Comparison of ENCODE assay signal across 8 cellular contexts in genomic region chr16:86509759-86510464, GRCh38. TPM values are rescaled to one million over a fixed set of nuclear protein-coding genes. Genes with fewer than 3 reads are reported as not detected.
DNase-seq lines count a peak whose midpoint lies in the region; ATAC-seq and TF ChIP-seq lines count a peak whose summit lies in the region.

No MANE protein-coding gene starts in this region.

- H3K56ac ChIP-seq in mesendoderm (ENCODE audit: low read length) = peak overlapping the region; percentile 79

- DNase-seq in AG08395 (ENCODE audit: low spot score) (peak; percentile 38), HFF-Myc (ENCODE audit: extremely low read depth, low read depth) (peak; percentile 65), coronary artery (ENCODE audit: low spot score) (no peak), mesendoderm (peak; percentile 85), C1 segment of cervical spinal cord (lab: John Stamatoyannopoulos, UW) (no peak)

- no peak overlapping the region for H3K4ac ChIP-seq in mesendoderm (ENCODE audit: low read depth, low read length)

- H3K4me2 ChIP-seq in mesendoderm (ENCODE audit: low read length) = peak overlapping the region; percentile 66

- H4K8ac ChIP-seq in mesendoderm (ENCODE audit: low read depth, low read length) = no peak overlapping the region

- no CpG with 5 or more reads among the region's 84 CpGs for WGBS in mesendoderm (ENCODE audit: extremely low coverage, insufficient coverage, low lambda C conversion rate)

- TF ChIP-seq CTCF in HFF-Myc (IDR thresholded peaks at IDR 0.05; ENCODE audit: low read depth, low read length, missing control alignments) (no peak), coronary artery (IDR thresholded peaks at IDR 0.05) (no peak)

- H3K79me2 ChIP-seq in mesendoderm (ENCODE audit: control insufficient read depth, insufficient read depth, low read length) = peaks cover 4% of the 10 kb centered on the region

- H3K23ac ChIP-seq in mesendoderm (ENCODE audit: low read length) = no peak overlapping the region

- H3K27me3 ChIP-seq in mesendoderm (ENCODE audit: insufficient read depth, low read length, poor library complexity) = peaks cover 62% of the 10 kb centered on the region

- H3K36me3 ChIP-seq in mesendoderm (ENCODE audit: control insufficient read depth, insufficient read depth, low read length) = no peaks in the 10 kb centered on the region

- no peak overlapping the region for H2BK15ac ChIP-seq in mesendoderm (replicated peaks; ENCODE audit: low read depth)

- H3K4me1 ChIP-seq in mesendoderm (ENCODE audit: control insufficient read depth, low read depth, low read length) = peaks cover 7% of the 10 kb centered on the region

- H2BK120ac ChIP-seq in mesendoderm (ENCODE audit: low read depth, low read length) = no peak overlapping the region

- H3K9ac ChIP-seq in mesendoderm (ENCODE audit: low read length) = peak overlapping the region; percentile 49

- H2BK5ac ChIP-seq in mesendoderm (ENCODE audit: low read length) = no peak overlapping the region

- no peak overlapping the region for H3K18ac ChIP-seq in mesendoderm (ENCODE audit: low read length)

- no peak for ATAC-seq in HG02852 (IDR thresholded peaks at IDR 0.05; ENCODE audit: unreplicated experiment)
- no peak for ATAC-seq in HG03045 (IDR thresholded peaks at IDR 0.05; ENCODE audit: unreplicated experiment)
- ATAC-seq in HG02623 (IDR thresholded peaks at IDR 0.05; ENCODE audit: unreplicated experiment) = no peak

- H3K4me3 ChIP-seq in HFF-Myc (replicated peaks; ENCODE audit: low read depth, low read length) (peak overlapping the region; percentile 78), coronary artery (peak overlapping the region; percentile 84), mesendoderm (ENCODE audit: low read length) (no peak overlapping the region)

- peak overlapping the region; percentile 25 to 80 for H3K27ac ChIP-seq in coronary artery
- no peak overlapping the region for H3K27ac ChIP-seq in mesendoderm (ENCODE audit: low read depth, low read length)

- H4K5ac ChIP-seq in mesendoderm (ENCODE audit: low read length) = no peak overlapping the region

- H2AK5ac ChIP-seq in mesendoderm (ENCODE audit: low read length) = no peak overlapping the region

- no peaks in the 10 kb centered on the region for H3K79me1 ChIP-seq in mesendoderm (ENCODE audit: low read length)

RNA-seq across cellular contexts. Expression of gene FOXF1, which starts 0.4 kb away (rescaled TPM):
- 0.07 TPM for polyA plus RNA-seq in mesendoderm (2013, experiment 1 of 2)
- 0.03 TPM for polyA plus RNA-seq in mesendoderm (2013, experiment 2 of 2)

RNA-seq across cellular contexts. Expression of gene MTHFSD, which starts 45.1 kb away (rescaled TPM):
- 5.5 TPM for polyA plus RNA-seq in mesendoderm (2013, experiment 1 of 2)
- polyA plus RNA-seq in mesendoderm (2013, experiment 2 of 2) = 6.0 TPM

RNA-seq across cellular contexts. Expression of gene FOXC2, which starts 56.7 kb away (rescaled TPM):
- polyA plus RNA-seq in mesendoderm (2013, experiment 1 of 2) = 1.7 TPM
- 1.7 TPM for polyA plus RNA-seq in mesendoderm (2013, experiment 2 of 2)

Comparison
In these comparisons a context has a peak if more than half of its experiments do, and no peak if none do; other contexts are left out.
1. DNase-seq: peak in AG08395 (single experiment), HFF-Myc (single experiment) and mesendoderm (single experiment); none in coronary artery (single experiment) and C1 segment of cervical spinal cord (0 of 14).